17 cellular contexts compared by ENCODE assay signal in genomic region chr2:88281302-88282217, GRCh38.
DNase-seq lines count a peak whose midpoint lies in the region; ATAC-seq and TF ChIP-seq lines count a peak whose summit lies in the region.
"Had no signal": no experiment of that assay in that cellular context is flagged by ENCODE, and none has a peak within 500 bp of the region (broad histone marks: within the 10 kb centered on the region; RNA-seq: fewer than 3 reads in every experiment).

No MANE protein-coding gene starts in this region.

- H3F3A ChIP-seq in neural cell (ENCODE audit: insufficient read depth, low read length, poor library complexity, severe bottlenecking), result no peaks in the 10 kb centered on the region

- no peak for TF ChIP-seq RAD21 in neural cell (conservative IDR thresholded peaks at IDR 0.05)

- intact Hi-C loops in posterior vena cava (cut with DNase I), result no loop called here

- TF ChIP-seq EP300 in neural cell (conservative IDR thresholded peaks at IDR 0.05; ENCODE audit: poor library complexity, severe bottlenecking), result peak; percentile 64

- H3K4me3 ChIP-seq in neural cell (ENCODE audit: low read length), result no peak overlapping the region
- H3K4me3 ChIP-seq: testis had no signal

- H2AFZ ChIP-seq in neural cell (ENCODE audit: low read depth, low read length), result no peak overlapping the region

- TF ChIP-seq CTCF in neural cell (IDR thresholded peaks at IDR 0.05; ENCODE audit: poor library complexity, severe bottlenecking), result no peak

- ATAC-seq in esophagus mucosa, result peak; percentile 72

- no peak overlapping the region for H3K4me2 ChIP-seq in neural cell (ENCODE audit: low read length)

- H3K9ac ChIP-seq in neural cell (ENCODE audit: low read length), result no peak overlapping the region

- H3K79me2 ChIP-seq in neural cell (replicated peaks; ENCODE audit: insufficient read depth, low read length), result no peaks in the 10 kb centered on the region

- no peaks in the 10 kb centered on the region for H3K9me2 ChIP-seq in neural cell (ENCODE audit: insufficient read depth, low read length)

- H3K27me3 ChIP-seq in neural cell (ENCODE audit: insufficient read depth, low read depth, low read length), result no peaks in the 10 kb centered on the region
- H3K27me3 ChIP-seq: testis had no signal

- no peaks in the 10 kb centered on the region for H4K20me1 ChIP-seq in neural cell (ENCODE audit: insufficient read depth)

- no peak overlapping the region for H3K27ac ChIP-seq in neural cell (ENCODE audit: low read length)
- H3K27ac ChIP-seq: RWPE1, testis had no signal

- no peaks in the 10 kb centered on the region for H3K9me3 ChIP-seq in neural cell (ENCODE audit: low read length)
- H3K9me3 ChIP-seq: testis had no signal

- H3K36me3 ChIP-seq in neural cell (ENCODE audit: insufficient read depth, low read length), result no peaks in the 10 kb centered on the region

- DNase-seq in ELF-1 (ENCODE audit: low read depth, low spot score) (peak; percentile 68), NCI-H82 treated with DMSO at 0.1 percent for 48 hours (lab: John Stamatoyannopoulos, UW; ENCODE audit: unreplicated experiment) (peak; percentile 68), NCI-H1105 (lab: John Stamatoyannopoulos, UW) (no peak), posterior vena cava (ENCODE audit: low spot score) (no peak), NCI-H187 treated with DMSO at 0.1 percent for 48 hours (lab: John Stamatoyannopoulos, UW) (no peak)
- no peak for DNase-seq in stimulated activated naive CD4-positive, alpha-beta T cell (lab: John Stamatoyannopoulos, UW)
- DNase-seq: activated CD4-positive, alpha-beta T cell treated with anti-CD3 and anti-CD28 coated beads, Interleukin-2, amount 50 U/mL, for 4 hours; activated effector memory CD4-positive, alpha-beta T cell treated with anti-CD3 and anti-CD28 coated beads, Interleukin-2, amount 50 U/mL, for 16 hours; aorta; DMS79 treated with DMSO at 0.1 percent for 48 hours; NCI-H187; NCI-H69; T-helper 9 cell; testis had no signal

TF ChIP-seq in neural cell, 6 proteins besides CTCF, POLR2A, EP300 and RAD21:
- no peak for TF ChIP-seq REST (IDR thresholded peaks at IDR 0.05; ENCODE audit: borderline replicate concordance)
- no peak for TF ChIP-seq EZH2 (IDR thresholded peaks at IDR 0.05; ENCODE audit: borderline replicate concordance, insufficient read depth, low read length, poor library complexity, severe bottlenecking)
- no peak for TF ChIP-seq TAF1 (IDR thresholded peaks at IDR 0.05; ENCODE audit: low read depth)
- no peak for TF ChIP-seq MXI1 (conservative IDR thresholded peaks at IDR 0.05; ENCODE audit: poor library complexity, severe bottlenecking)
- TF ChIP-seq POLR2AphosphoS5 (IDR thresholded peaks at IDR 0.05), result no peak
- no peak for TF ChIP-seq SMC3 (conservative IDR thresholded peaks at IDR 0.05; ENCODE audit: poor library complexity)

Comparison
In these comparisons a context has a peak if more than half of its experiments do, and no peak if none do; other contexts are left out.
1. DNase-seq: peak in ELF-1 (single experiment) and NCI-H82 treated with DMSO at 0.1 percent for 48 hours (single experiment); none in NCI-H1105 (single experiment), posterior vena cava (single experiment), stimulated activated naive CD4-positive, alpha-beta T cell (0 of 6) and NCI-H187 treated with DMSO at 0.1 percent for 48 hours (single experiment).